ENCODE assay signal across 1 cellular context in genomic region chr7:47771990-47772360, GRCh38.
TF ChIP-seq lines count a peak whose summit lies in the region.

No MANE protein-coding gene starts in this region.

TF ChIP-seq in IMR-90, 13 proteins besides CTCF, POLR2A, EP300 and RAD21:
- TF ChIP-seq BHLHE40 (IDR thresholded peaks at IDR 0.05; ENCODE audit: low read depth, low read length) (no peak), USF2 (IDR thresholded peaks at IDR 0.05; ENCODE audit: low read depth, low read length) (no peak), RCOR1 (IDR thresholded peaks at IDR 0.05; ENCODE audit: insufficient replicate concordance, low read length) (no peak), SMC3 (IDR thresholded peaks at IDR 0.05; ENCODE audit: low read depth, low read length) (no peak), MAZ (IDR thresholded peaks at IDR 0.05; ENCODE audit: borderline replicate concordance, low read depth, low read length) (no peak), RFX5 (IDR thresholded peaks at IDR 0.05; ENCODE audit: low read depth, low read length) (no peak), FOS (IDR thresholded peaks at IDR 0.05; ENCODE audit: low read depth, low read length) (no peak), ELK1 (IDR thresholded peaks at IDR 0.05; ENCODE audit: borderline replicate concordance, low read depth, low read length) (no peak), CEBPB (IDR thresholded peaks at IDR 0.05; ENCODE audit: low read depth, low read length) (no peak), MXI1 (IDR thresholded peaks at IDR 0.05; ENCODE audit: borderline replicate concordance, low read depth, low read length) (no peak), MAFK (IDR thresholded peaks at IDR 0.05; ENCODE audit: low read depth, low read length) (no peak), NFE2L2 (IDR thresholded peaks at IDR 0.05; ENCODE audit: low read depth, low read length) (no peak), CHD1 (IDR thresholded peaks at IDR 0.05; ENCODE audit: low read depth, low read length) (no peak)
